ENCODE assay signal across 21 cellular contexts in genomic region chr9:123391946-123392345, GRCh38. TPM values are rescaled to one million over a fixed set of nuclear protein-coding genes. Genes with fewer than 3 reads are reported as not detected.
DNase-seq lines count a peak whose midpoint lies in the region; ATAC-seq and TF ChIP-seq lines count a peak whose summit lies in the region.
"Had no signal": no experiment of that assay in that cellular context is flagged by ENCODE, and none has a peak within 500 bp of the region (broad histone marks: within the 10 kb centered on the region; RNA-seq: fewer than 3 reads in every experiment).

No MANE protein-coding gene starts in this region.

- no peaks in the 10 kb centered on the region for H3K9me3 ChIP-seq in A673 (ENCODE audit: low read depth, low read length, poor library complexity, severe bottlenecking)
- no peaks in the 10 kb centered on the region for H3K9me3 ChIP-seq in BE2C
- H3K9me3 ChIP-seq in neural progenitor cell (ENCODE audit: low read depth): no peaks in the 10 kb centered on the region
- H3K9me3 ChIP-seq: HAP-1 had no signal

- no peaks in the 10 kb centered on the region for H3K4me1 ChIP-seq in A673 (ENCODE audit: insufficient read depth, low read length, poor library complexity, severe bottlenecking)
- H3K4me1 ChIP-seq in BE2C: peaks cover 8% of the 10 kb centered on the region
- H3K4me1 ChIP-seq in neural progenitor cell: peaks cover 10% of the 10 kb centered on the region
- H3K4me1 ChIP-seq: HAP-1 had no signal

- CTCF ChIA-PET in A673 (lab: Charles Lee): no interaction called here

- H3K36me3 Mint-ChIP-seq in neural progenitor cell: no peaks in the 10 kb centered on the region
- H3K36me3 Mint-ChIP-seq: CD8-positive, alpha-beta memory T cell had no signal

- H3K36me3 ChIP-seq in A673 (ENCODE audit: insufficient read depth, low read length, poor library complexity, severe bottlenecking) (no peaks in the 10 kb centered on the region), BE2C (no peaks in the 10 kb centered on the region), neural progenitor cell (no peaks in the 10 kb centered on the region)
- H3K36me3 ChIP-seq: HAP-1 had no signal

- H3K27ac ChIP-seq in A673 (ENCODE audit: low read depth, low read length, poor library complexity, severe bottlenecking) (no peak overlapping the region), VCaP (peak overlapping the region; percentile 13; the same call in 1 of the 2 replicates), neural progenitor cell (no peak overlapping the region)
- H3K27ac ChIP-seq: BLaER1 treated with 17β-estradiol and CSF1 and Interleukin-3, amounts not matched to agents 10 nM and 100 nM had no signal

- BruUV-seq in A673 (replicated peaks; lab: Mats Ljungman, UMichigan): no TSS peak

- H3K27ac Mint-ChIP-seq in neural progenitor cell: peak overlapping the region; percentile 80
- H3K27ac Mint-ChIP-seq: B cell; CD4-positive, alpha-beta T cell; CD8-positive, alpha-beta memory T cell had no signal

- peaks cover 5% of the 10 kb centered on the region for H3K9me3 Mint-ChIP-seq in neural progenitor cell
- H3K9me3 Mint-ChIP-seq: CD4-positive, alpha-beta T cell; CD8-positive, alpha-beta memory T cell had no signal

- H3K27me3 Mint-ChIP-seq in neural progenitor cell (ENCODE audit: insufficient read depth, low read depth): peaks cover 10% of the 10 kb centered on the region
- H3K27me3 Mint-ChIP-seq: B cell; CD4-positive, alpha-beta T cell; CD8-positive, alpha-beta memory T cell had no signal

- TF ChIP-seq CTCF in A673 (conservative IDR thresholded peaks at IDR 0.05; ENCODE audit: low read depth, low read length): no peak
- no peak for TF ChIP-seq CTCF in BE2C (IDR thresholded peaks at IDR 0.05; ENCODE audit: low read depth, low read length)
- no peak for TF ChIP-seq CTCF in VCaP (conservative IDR thresholded peaks at IDR 0.05)
- no peak for TF ChIP-seq CTCF in neural progenitor cell (IDR thresholded peaks at IDR 0.05)

- H3K9ac ChIP-seq in neural progenitor cell: no peak overlapping the region
- H3K9ac ChIP-seq: BLaER1 treated with 17β-estradiol and CSF1 and Interleukin-3, amounts not matched to agents 10 nM and 100 nM had no signal

- H3K79me2 ChIP-seq in neural progenitor cell (ENCODE audit: low read depth): no peaks in the 10 kb centered on the region

- POLR2A ChIA-PET in A673 (lab: Charles Lee; ENCODE audit: low non-redundant PET): no interaction called here

- intact Hi-C loops in A673 (cut with micrococcal nuclease; ENCODE audit: unreplicated experiment): no loop called here
- intact Hi-C loops in left cardiac atrium (cut with DNase I): no loop called here

- no peak for TF ChIP-seq POLR2A in GM18505 (IDR thresholded peaks at IDR 0.05; ENCODE audit: borderline replicate concordance, extremely low read depth, insufficient read depth, insufficient read length)

- DNase-seq in A673 (ENCODE audit: low spot score) (peak; percentile 22), BE2C (no peak), neural progenitor cell (ENCODE audit: low spot score) (no peak), left cardiac atrium (no peak), NCI-H82 treated with DMSO at 0.1 percent for 48 hours (lab: John Stamatoyannopoulos, UW; ENCODE audit: unreplicated experiment) (no peak)
- DNase-seq: CD4-positive, alpha-beta T cell; CD8-positive, alpha-beta memory T cell; DMS 273 treated with DMSO at 0.1 percent for 48 hours; DMS79; EL; GDM1; GOT3 had no signal

- ATAC-seq in left cardiac atrium (no peak), HG02763 (IDR thresholded peaks at IDR 0.05; ENCODE audit: unreplicated experiment) (no peak), GM18505 (IDR thresholded peaks at IDR 0.05; ENCODE audit: unreplicated experiment) (no peak)
- ATAC-seq: GM12878 had no signal

- no peaks in the 10 kb centered on the region for H3K27me3 ChIP-seq in A673 (replicated peaks; ENCODE audit: insufficient read depth, low read depth, low read length, poor library complexity)
- no peaks in the 10 kb centered on the region for H3K27me3 ChIP-seq in BE2C
- no peaks in the 10 kb centered on the region for H3K27me3 ChIP-seq in neural progenitor cell
- H3K27me3 ChIP-seq: BLaER1 treated with 17β-estradiol and CSF1 and Interleukin-3, amounts not matched to agents 10 nM and 100 nM had no signal

- no peak overlapping the region for H2AFZ ChIP-seq in neural progenitor cell (replicated peaks)

- peaks cover 60% of the 10 kb centered on the region for H3K4me1 Mint-ChIP-seq in neural progenitor cell
- H3K4me1 Mint-ChIP-seq: B cell; CD8-positive, alpha-beta memory T cell had no signal

- H3K4me2 ChIP-seq in neural progenitor cell: no peak overlapping the region
- H3K4me2 ChIP-seq: BLaER1 treated with 17β-estradiol and CSF1 and Interleukin-3, amounts not matched to agents 10 nM and 100 nM had no signal

- H3K4me3 ChIP-seq in A673 (ENCODE audit: low read depth, low read length, poor library complexity, severe bottlenecking): no peak overlapping the region
- H3K4me3 ChIP-seq in BE2C (ENCODE audit: low read depth, low read length): peak overlapping the region; percentile 44
- no peak overlapping the region for H3K4me3 ChIP-seq in neural progenitor cell
- H3K4me3 ChIP-seq: BLaER1 treated with 17β-estradiol and CSF1 and Interleukin-3, amounts not matched to agents 10 nM and 100 nM; GM12878; HAP-1 had no signal

- H3F3A ChIP-seq in neural progenitor cell (ENCODE audit: low read depth): peaks cover 8% of the 10 kb centered on the region

- H4K20me1 ChIP-seq in neural progenitor cell (ENCODE audit: low read depth): no peaks in the 10 kb centered on the region

- H3K4me3 Mint-ChIP-seq in neural progenitor cell: no peak overlapping the region
- H3K4me3 Mint-ChIP-seq: B cell; CD14-positive monocyte; CD4-positive, alpha-beta T cell; CD8-positive, alpha-beta memory T cell had no signal

RNA-seq across cellular contexts. Expression of gene CRB2, which starts 35.9 kb away (rescaled TPM):
- total RNA-seq in A673 (2021) (0.47 and 0.55 TPM in 2 replicates), neural progenitor cell (ENCODE audit: low replicate concordance) (18.5 and 70.7 TPM in 2 replicates), left cardiac atrium (1 to 10 TPM; 1.3 to 2.2 TPM)
- 4.6 TPM for polyA plus RNA-seq in BE2C (2012; ENCODE audit: insufficient read depth, insufficient read length, low read depth)
- total RNA-seq: CD4-positive, alpha-beta T cell; CD8-positive, alpha-beta memory T cell had no signal
- polyA plus RNA-seq: AG04450, CD14-positive monocyte had no signal
